12 cellular contexts compared by ENCODE assay signal in genomic region chr1:166730299-166730888, GRCh38.
DNase-seq lines count a peak whose midpoint lies in the region; ATAC-seq, FAIRE-seq and TF ChIP-seq lines count a peak whose summit lies in the region.
"Had no signal": no experiment of that assay in that cellular context is flagged by ENCODE, and none has a peak within 500 bp of the region (broad histone marks: within the 10 kb centered on the region; RNA-seq: fewer than 3 reads in every experiment).

No MANE protein-coding gene starts in this region.

- H3K79me2 ChIP-seq in OCI-LY1 (ENCODE audit: insufficient read depth, low read length): no peaks in the 10 kb centered on the region

- H3K4me3 Mint-ChIP-seq in T-cell: no peak overlapping the region
- H3K4me3 Mint-ChIP-seq: T-helper 1 cell treated with Interleukin-12 subunit alpha and Interleukin-12 subunit beta and Interleukin-4 antibody, amounts not matched to agents 30 μg/mL and 1 μg/mL, for 36 hours had no signal

- peak; percentile 40; the same call in 1 of the 2 replicates for TF ChIP-seq CTCF in OCI-LY1 (IDR thresholded peaks at IDR 0.05; ENCODE audit: low read length)
- peak; percentile 9 for TF ChIP-seq CTCF in bronchial epithelial cell (IDR thresholded peaks at IDR 0.05; ENCODE audit: insufficient read depth, low read length, severe bottlenecking)

- no peak for ATAC-seq in T-cell (replicated peaks in 1 of 4)
- no peak for ATAC-seq in left colon
- ATAC-seq: sciatic nerve had no signal

- no peaks in the 10 kb centered on the region for H3K27me3 ChIP-seq in OCI-LY1 (ENCODE audit: insufficient read depth, low read length)
- H3K27me3 ChIP-seq in bronchial epithelial cell (ENCODE audit: control insufficient read depth, insufficient read depth, low read length): no peaks in the 10 kb centered on the region

- no peaks in the 10 kb centered on the region for H3K4me1 Mint-ChIP-seq in T-cell

- CTCF ChIA-PET in T-cell (lab: Charles Lee): no interaction called here

- H3K9me3 Mint-ChIP-seq in T-cell: peaks cover 0 to 12% (median 10%) of the 10 kb centered on the region in 3 donors
- H3K9me3 Mint-ChIP-seq: T-helper 1 cell treated with Interleukin-12 subunit alpha and Interleukin-12 subunit beta and Interleukin-4 antibody, amounts not matched to agents 30 μg/mL and 1 μg/mL, for 36 hours had no signal

- H3K9me3 ChIP-seq in OCI-LY1 (ENCODE audit: low read length): no peaks in the 10 kb centered on the region

- H3K4me1 ChIP-seq in OCI-LY1 (ENCODE audit: insufficient read depth, low read length, severe bottlenecking): no peaks in the 10 kb centered on the region

- no peak overlapping the region for H2AFZ ChIP-seq in OCI-LY1 (ENCODE audit: low read length)

- intact Hi-C loops in left colon (cut with DNase I, micrococcal nuclease): no loop called here

- no peaks in the 10 kb centered on the region for H3K36me3 ChIP-seq in OCI-LY1 (ENCODE audit: insufficient read depth, low read length)
- no peaks in the 10 kb centered on the region for H3K36me3 ChIP-seq in bronchial epithelial cell (ENCODE audit: control insufficient read depth, insufficient read depth, low read length)

- no peak overlapping the region for H3K27ac Mint-ChIP-seq in T-cell
- H3K27ac Mint-ChIP-seq: T-helper 1 cell treated with Interleukin-12 subunit alpha and Interleukin-12 subunit beta and Interleukin-4 antibody, amounts not matched to agents 30 μg/mL and 1 μg/mL, for 36 hours had no signal

- H3K4me3 ChIP-seq in OCI-LY1 (ENCODE audit: low read depth, low read length, poor library complexity, severe bottlenecking) (no peak overlapping the region), bronchial epithelial cell (ENCODE audit: low read depth, low read length) (no peak overlapping the region)

- DNase-seq in NCI-H82 (lab: John Stamatoyannopoulos, UW): peak; percentile 34
- no peak for DNase-seq in NCI-H82 treated with DMSO at 0.1 percent for 48 hours (lab: John Stamatoyannopoulos, UW; ENCODE audit: unreplicated experiment)
- DNase-seq in bronchial epithelial cell (ENCODE audit: low read depth): peak; percentile 62
- peak; percentile 73 for DNase-seq in urothelium cell line (ENCODE audit: low spot score)
- DNase-seq in T-cell: no peak
- no peak for DNase-seq in left colon
- no peak for DNase-seq in T-helper 9 cell
- DNase-seq: amygdala, NCI-H345 had no signal

- H3F3A ChIP-seq in OCI-LY1 (ENCODE audit: insufficient read depth, low read length): no peaks in the 10 kb centered on the region

- no peaks in the 10 kb centered on the region for H3K36me3 Mint-ChIP-seq in T-cell

- no peak overlapping the region for H3K4me2 ChIP-seq in OCI-LY1 (ENCODE audit: low read length)

- H3K27ac ChIP-seq in OCI-LY1 (ENCODE audit: low read depth, low read length, poor library complexity, severe bottlenecking): no peak overlapping the region

- no peaks in the 10 kb centered on the region for H4K20me1 ChIP-seq in OCI-LY1 (ENCODE audit: insufficient read depth, low read length)

- H3K27me3 Mint-ChIP-seq in T-cell: peaks cover 7 to 36% of the 10 kb centered on the region in 2 donors

- no peaks in the 10 kb centered on the region for H3K9me2 ChIP-seq in OCI-LY1 (ENCODE audit: low read depth, low read length)

- POLR2A ChIA-PET in T-cell (lab: Charles Lee): no interaction called here

- no peak overlapping the region for H3K9ac ChIP-seq in OCI-LY1 (ENCODE audit: low read length)

- no peak for FAIRE-seq in bronchial epithelial cell (lab: Jason Lieb, UNC)
- peak; percentile 40 for FAIRE-seq in urothelium cell line (lab: Jason Lieb, UNC)

Comparison
In these comparisons a context has a peak if more than half of its experiments do, and no peak if none do; other contexts are left out.
1. DNase-seq: peak in NCI-H82 (single experiment), bronchial epithelial cell (single experiment) and urothelium cell line (single experiment); none in NCI-H82 treated with DMSO at 0.1 percent for 48 hours (single experiment), T-cell (0 of 34), left colon (0 of 2) and T-helper 9 cell (single experiment).